1 cellular context compared by ENCODE assay signal in the genomic region with DNA sequence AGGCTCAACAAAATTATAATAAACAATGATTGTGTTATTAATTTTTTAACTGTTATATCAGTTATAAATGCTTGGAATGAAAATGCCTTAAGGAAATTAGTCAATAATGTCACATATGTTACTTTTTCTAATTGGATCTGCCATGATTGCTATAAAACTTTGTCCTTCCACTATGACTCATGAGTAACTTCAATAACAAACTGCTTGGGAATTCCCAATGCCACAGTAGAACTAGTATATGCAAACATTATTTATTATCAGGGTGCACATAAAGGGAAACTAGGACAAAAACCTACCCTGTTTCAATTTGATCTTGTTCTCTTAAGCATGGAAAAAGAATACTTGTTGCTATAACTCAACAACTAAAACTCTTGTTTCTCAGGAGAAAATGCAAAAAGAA.
TF ChIP-seq lines count a peak whose summit lies in the region.

No MANE protein-coding gene starts in this region.

TF ChIP-seq in A549, 52 proteins besides CTCF, POLR2A, EP300 and RAD21 (continued from another document):
- TF ChIP-seq ESRRA (IDR thresholded peaks at IDR 0.05; ENCODE audit: borderline replicate concordance, low read length) (no peak), NR3C1 (IDR thresholded peaks at IDR 0.05) (no peak), NFE2L2 (conservative IDR thresholded peaks at IDR 0.05; ENCODE audit: low read length) (no peak), FOXS1 (CRISPR knock-in tag; IDR thresholded peaks at IDR 0.05) (no peak), EHF (CRISPR knock-in tag; IDR thresholded peaks at IDR 0.05) (no peak), HES2 (IDR thresholded peaks at IDR 0.05) (no peak)
